ENCODE assay signal across 16 cellular contexts in genomic region chr17:60326702-60327101, GRCh38.
DNase-seq lines count a peak whose midpoint lies in the region; ATAC-seq, FAIRE-seq and TF ChIP-seq lines count a peak whose summit lies in the region.
"Had no signal": no experiment of that assay in that cellular context is flagged by ENCODE, and none has a peak within 500 bp of the region (broad histone marks: within the 10 kb centered on the region; RNA-seq: fewer than 3 reads in every experiment).

No MANE protein-coding gene starts in this region.

- in situ Hi-C loops in HepG2 (cut with HindIII; ENCODE audit: extremely low pct_ligation_motif_present, low pct_unique_long_range_greater_than_20kb): no loop called here

- H4K20me1 ChIP-seq in HepG2 (ENCODE audit: insufficient read depth, low read length): no peaks in the 10 kb centered on the region
- peaks cover 82% of the 10 kb centered on the region for H4K20me1 ChIP-seq in smooth muscle cell (ENCODE audit: low read depth)

- POLR2A ChIA-PET in HepG2 (lab: Yijun Ruan, JAX) (no interaction called here), MCF 10A (lab: Yijun Ruan, JAX) (interaction anchor here (0.6 kb wide), 1 partner anchor 1778 kb away, joined by 3 read pairs; no protein-coding TSS in a partner anchor)

- TF ChIP-seq POLR2A in HepG2 (IDR thresholded peaks at IDR 0.05; ENCODE audit: insufficient read depth in 1 of 2, low read depth in 2 of 2, low read length in 2 of 2): no peak
- no peak for TF ChIP-seq POLR2A in right lobe of liver (IDR thresholded peaks at IDR 0.05)
- TF ChIP-seq POLR2A in uterus (IDR thresholded peaks at IDR 0.05): no peak

- H3K36me3 Mint-ChIP-seq in MCF 10A (ENCODE audit: insufficient read depth, unreplicated experiment): peaks cover 23% of the 10 kb centered on the region

- H3K4me2 ChIP-seq in HepG2 (ENCODE audit: low read depth, low read length) (no peak overlapping the region), smooth muscle cell (no peak overlapping the region)

- no peak overlapping the region for H2AFZ ChIP-seq in HepG2 (ENCODE audit: low read length)
- no peak overlapping the region for H2AFZ ChIP-seq in smooth muscle cell (ENCODE audit: low read depth)

- no peak overlapping the region for H3K9ac ChIP-seq in liver (ENCODE audit: low read depth in 1 of 2, low read length in 2 of 2)
- H3K9ac ChIP-seq in HepG2 (ENCODE audit: insufficient read depth, low read depth, low read length): no peak overlapping the region
- H3K9ac ChIP-seq in smooth muscle cell (ENCODE audit: low read depth): no peak overlapping the region

- H3K27ac Mint-ChIP-seq in MCF 10A (ENCODE audit: low read depth, unreplicated experiment): no peak overlapping the region

- no peaks in the 10 kb centered on the region for H3F3A ChIP-seq in smooth muscle cell (ENCODE audit: low read depth)

- CTCF ChIA-PET in HepG2 (lab: Yijun Ruan, JAX; ENCODE audit: low intra/inter-chr PET ratio, low total read pairs): no interaction called here
- CTCF ChIA-PET in MCF 10A (lab: Yijun Ruan, JAX): interaction anchor here (0.6 kb wide), 1 partner anchor 94 kb away, joined by 3 read pairs; no protein-coding TSS in a partner anchor

- H3K27ac ChIP-seq in liver (ENCODE audit: low read depth in 1 of 2, low read length in 2 of 2) (peak overlapping the region; percentile 54 to 71), HepG2 (ENCODE audit: extremely low read length, insufficient read depth, low read length) (no peak overlapping the region), angular gyrus (ENCODE audit: low read depth, low read length) (peak overlapping the region; percentile 55), right lobe of liver (peak overlapping the region in 2 of 3 donors; percentile 67 to 85), uterus (no peak overlapping the region), smooth muscle cell (ENCODE audit: low read depth) (no peak overlapping the region)
- H3K27ac ChIP-seq: HL-60, Peyer's patch had no signal

- H3K4me1 ChIP-seq in liver (ENCODE audit: control insufficient read depth in 4 of 4, insufficient read depth in 4 of 4, low read length in 3 of 4) (peaks cover 0 to 20% (median 2%) of the 10 kb centered on the region in 4 donors), HepG2 (ENCODE audit: insufficient read depth, low read length) (peaks cover 20% of the 10 kb centered on the region), right lobe of liver (peaks cover 0 to 8% (median 4%) of the 10 kb centered on the region in 4 donors), uterus (no peaks in the 10 kb centered on the region), smooth muscle cell (ENCODE audit: low read depth) (no peaks in the 10 kb centered on the region)

- FAIRE-seq in HepG2 (lab: Jason Lieb, UNC): no peak
- FAIRE-seq: A204.1 had no signal

- H3K27me3 ChIP-seq in liver (ENCODE audit: control insufficient read depth in 4 of 4, insufficient read depth in 4 of 4, low read length in 3 of 4): no peaks in the 10 kb centered on the region
- no peaks in the 10 kb centered on the region for H3K27me3 ChIP-seq in HepG2 (ENCODE audit: control insufficient read depth in 1 of 2, insufficient read depth in 2 of 2, low read length in 2 of 2)
- no peaks in the 10 kb centered on the region for H3K27me3 ChIP-seq in right lobe of liver
- no peaks in the 10 kb centered on the region for H3K27me3 ChIP-seq in uterus
- no peaks in the 10 kb centered on the region for H3K27me3 ChIP-seq in smooth muscle cell (ENCODE audit: low read depth)
- H3K27me3 ChIP-seq: MG63, Peyer's patch had no signal

- 88% methylated on average over 2 of the region's 2 CpGs for WGBS in liver
- WGBS in HepG2 (ENCODE audit: low lambda C conversion rate): 95% methylated on average over 2 of the region's 2 CpGs
- 85% methylated on average over 2 of the region's 2 CpGs for WGBS in right lobe of liver (ENCODE audit: insufficient coverage, low coverage, low lambda C conversion rate, missing lambda C conversion rate)
- 95% methylated on average over 2 of the region's 2 CpGs for WGBS in smooth muscle cell (ENCODE audit: low lambda C conversion rate)

- H3K79me2 ChIP-seq in HepG2 (ENCODE audit: insufficient read depth, low read length) (peaks cover 5% of the 10 kb centered on the region), smooth muscle cell (ENCODE audit: low read depth) (peaks cover 46% of the 10 kb centered on the region)

- ATAC-seq in HepG2 (no peak), right lobe of liver (no peak)

- intact Hi-C loops in HepG2 (cut with micrococcal nuclease; ENCODE audit: unreplicated experiment): loop anchor here (10.0 kb wide), 1 partner anchor 48 kb away; no protein-coding TSS in a partner anchor
- intact Hi-C loops in right lobe of liver (cut with DNase I): no loop called here
- intact Hi-C loops in MCF 10A (cut with micrococcal nuclease): no loop called here
- intact Hi-C loops in uterus (cut with DNase I; ENCODE audit: low total_unique reads): no loop called here

- no TSS peak for BruUV-seq in HepG2 (replicated peaks; lab: Mats Ljungman, UMichigan)
- BruUV-seq in MCF 10A (replicated peaks; lab: Mats Ljungman, UMichigan): no TSS peak

- TF ChIP-seq EP300 in HepG2 (IDR thresholded peaks at IDR 0.05; ENCODE audit: low read depth in 2 of 2, low read length in 2 of 2) (no peak), HepG2 (CRISPR knock-in tag; IDR thresholded peaks at IDR 0.05; ENCODE audit: borderline replicate concordance) (no peak)

- DNase-seq in HepG2 (ENCODE audit: low spot score): no peak
- no peak for DNase-seq in right lobe of liver
- DNase-seq in MCF 10A (ENCODE audit: unreplicated experiment): no peak
- DNase-seq in uterus: no peak
- DNase-seq in stimulated activated CD4-positive, alpha-beta T cell treated with anti-CD3 and anti-CD28 coated beads, Interleukin-4, amount 100 ng/mL, for 1 hour: no peak
- no peak for DNase-seq in smooth muscle cell (lab: John Stamatoyannopoulos, UW; ENCODE audit: unreplicated experiment)
- DNase-seq: Calu3, KG1, MG63, NCI-H1105, NCI-H1694 treated with DMSO at 0.1 percent for 48 hours, Peyer's patch had no signal

- H3K4me1 Mint-ChIP-seq in MCF 10A (ENCODE audit: insufficient read depth, unreplicated experiment): peaks cover 9% of the 10 kb centered on the region

- TF ChIP-seq RAD21 in liver (IDR thresholded peaks at IDR 0.05): no peak
- TF ChIP-seq RAD21 in HepG2 (CRISPR knock-in tag; IDR thresholded peaks at IDR 0.05): no peak

- H3K27me3 Mint-ChIP-seq in MCF 10A (ENCODE audit: insufficient read depth, unreplicated experiment): no peaks in the 10 kb centered on the region

- no peak overlapping the region for H3K4me3 ChIP-seq in liver (ENCODE audit: low read depth in 1 of 3, low read length in 3 of 3)
- H3K4me3 ChIP-seq in HepG2 (replicated peaks in 1 of 3; ENCODE audit: insufficient read depth in 1 of 3, low read depth in 2 of 3, low read length in 3 of 3): no peak overlapping the region
- H3K4me3 ChIP-seq in right lobe of liver: peak overlapping the region in 1 of 3 donors; percentile 16
- H3K4me3 ChIP-seq in uterus: no peak overlapping the region
- H3K4me3 ChIP-seq in smooth muscle cell: no peak overlapping the region
- H3K4me3 ChIP-seq: MG63, Peyer's patch had no signal

- no peaks in the 10 kb centered on the region for H3K9me3 ChIP-seq in liver (ENCODE audit: control insufficient read depth in 4 of 4, low read length in 3 of 4)
- H3K9me3 ChIP-seq in HepG2 (ENCODE audit: low read length): no peaks in the 10 kb centered on the region
- H3K9me3 ChIP-seq in right lobe of liver: no peaks in the 10 kb centered on the region
- H3K9me3 ChIP-seq in uterus: no peaks in the 10 kb centered on the region
- no peaks in the 10 kb centered on the region for H3K9me3 ChIP-seq in smooth muscle cell (replicated peaks; ENCODE audit: low read depth)
- H3K9me3 ChIP-seq: MG63, Peyer's patch had no signal

- no peaks in the 10 kb centered on the region for H3K9me3 Mint-ChIP-seq in MCF 10A (ENCODE audit: unreplicated experiment)

- no peak overlapping the region for H3K4me3 Mint-ChIP-seq in MCF 10A (ENCODE audit: unreplicated experiment)

- TF ChIP-seq CTCF in liver (IDR thresholded peaks at IDR 0.05; ENCODE audit: low read depth, low read length, missing input control) (no peak), HepG2 (CRISPR knock-in tag; IDR thresholded peaks at IDR 0.05) (no peak), right lobe of liver (IDR thresholded peaks at IDR 0.05) (no peak), MCF 10A (IDR thresholded peaks at IDR 0.05; ENCODE audit: unreplicated experiment) (no peak), uterus (IDR thresholded peaks at IDR 0.05) (no peak), smooth muscle cell (IDR thresholded peaks at IDR 0.05; ENCODE audit: borderline replicate concordance, insufficient read depth, poor library complexity, severe bottlenecking) (no peak)

- H3K36me3 ChIP-seq in liver (ENCODE audit: control insufficient read depth in 4 of 4, insufficient read depth in 3 of 4, low read depth in 1 of 4, low read length in 3 of 4) (peaks cover 0 to 4% (median 0%) of the 10 kb centered on the region in 4 donors), HepG2 (replicated peaks in 1 of 2; ENCODE audit: control insufficient read depth in 1 of 2, insufficient read depth in 2 of 2, low read length in 2 of 2) (peaks cover 0 to 2% of the 10 kb centered on the region in 2 experiments; a peak in 3 of 5 replicates), right lobe of liver (no peaks in the 10 kb centered on the region), uterus (no peaks in the 10 kb centered on the region), smooth muscle cell (ENCODE audit: low read depth) (no peaks in the 10 kb centered on the region)

TF ChIP-seq in HepG2, 621 proteins besides CTCF, POLR2A, EP300 and RAD21 (continues in another document):
- no peak for TF ChIP-seq CEBPG (CRISPR knock-in tag; IDR thresholded peaks at IDR 0.05)
- no peak for TF ChIP-seq EED (CRISPR knock-in tag; IDR thresholded peaks at IDR 0.05)
- no peak for TF ChIP-seq ASH2L (IDR thresholded peaks at IDR 0.05; ENCODE audit: insufficient read length, low read depth, low read length)
- no peak for TF ChIP-seq ZNF225 (CRISPR knock-in tag; IDR thresholded peaks at IDR 0.05)

Comparison
In these comparisons a context has a peak if more than half of its experiments do, and no peak if none do; other contexts are left out.
1. H3K27ac ChIP-seq: peak in liver (2 of 2), angular gyrus (single experiment) and right lobe of liver (2 of 3); none in HepG2 (single experiment), uterus (0 of 2) and smooth muscle cell (single experiment).